In genomic region chr11:67498544-67498972, GRCh38 we compare ENCODE assay signal across 1 cellular context.
A peak's percentile ranks its signal among the peaks of the same experiment; 100 is the strongest.
TF ChIP-seq lines count a peak whose summit lies in the region.

No MANE protein-coding gene starts in this region.

TF ChIP-seq in K562, 482 proteins besides CTCF, POLR2A, EP300 and RAD21:
- TF ChIP-seq NCOA4 (IDR thresholded peaks at IDR 0.05; ENCODE audit: partially characterized antibody) (no peak), POLR2G (IDR thresholded peaks at IDR 0.05; ENCODE audit: low read depth, low read length) (0 out of 2 replicates have a peak, but pooled peaks have one; percentile 19)
